17 cellular contexts compared by ENCODE assay signal in genomic region chr5:17186271-17186670, GRCh38. TPM values are rescaled to one million over a fixed set of nuclear protein-coding genes. Genes with fewer than 3 reads are reported as not detected.
A peak's percentile ranks its signal among the peaks of the same experiment; 100 is the strongest.
DNase-seq lines count a peak whose midpoint lies in the region; ATAC-seq and TF ChIP-seq lines count a peak whose summit lies in the region.
"Had no signal": no experiment of that assay in that cellular context is flagged by ENCODE, and none has a peak within 500 bp of the region (broad histone marks: within the 10 kb centered on the region; RNA-seq: fewer than 3 reads in every experiment).

No MANE protein-coding gene starts in this region.

- H3K9me3 ChIP-seq in GM23248 (ENCODE audit: low read depth) (no peaks in the 10 kb centered on the region), WERI-Rb-1 (ENCODE audit: severe bottlenecking) (no peaks in the 10 kb centered on the region), subcutaneous abdominal adipose tissue (ENCODE audit: control insufficient read depth in 5 of 5, low read length in 5 of 5) (no peaks in the 10 kb centered on the region)
- H3K9me3 ChIP-seq: adrenal gland, BE2C, neutrophil had no signal

- no peak overlapping the region for H2AFZ ChIP-seq in GM23248

- H3K9me2 ChIP-seq in GM23248 (ENCODE audit: insufficient read depth) = no peaks in the 10 kb centered on the region

- no peaks in the 10 kb centered on the region for H4K20me1 ChIP-seq in GM23248 (ENCODE audit: insufficient read depth)

- peaks cover 15% of the 10 kb centered on the region for H3K79me2 ChIP-seq in GM23248 (ENCODE audit: insufficient read depth)

- no peak for TF ChIP-seq CTCF in WERI-Rb-1 (IDR thresholded peaks at IDR 0.05; ENCODE audit: low read depth, low read length)

- H3K9ac ChIP-seq in GM23248 (peak overlapping the region; percentile 67), subcutaneous abdominal adipose tissue (ENCODE audit: low read length in 5 of 5) (no peak overlapping the region)

- DNase-seq in GM23248 (peak; percentile 30), WERI-Rb-1 (peak; percentile 71), kidney tubule cell (ENCODE audit: low spot score) (peak; percentile 26), NCI-H1694 treated with DMSO at 0.1 percent for 48 hours (lab: John Stamatoyannopoulos, UW) (no peak)
- DNase-seq: activated B cell treated with CpG ODN at 0.5 μM for 24 hours; BE2C; GF-D8; hypothalamus; kidney glomerular epithelial cell; NCI-H1436 treated with DMSO at 0.1 percent for 48 hours; NCI-H345; stimulated activated CD4-positive, alpha-beta T cell treated with anti-CD3 and anti-CD28 coated beads, Interleukin-4, amount 100 ng/mL, for 24 hours had no signal

- H3K4me3 ChIP-seq in GM23248 (no peak overlapping the region), WERI-Rb-1 (ENCODE audit: low read depth, low read length) (no peak overlapping the region), subcutaneous abdominal adipose tissue (ENCODE audit: low read depth in 1 of 5, low read length in 5 of 5) (no peak overlapping the region)
- H3K4me3 ChIP-seq: adrenal gland had no signal

- in situ Hi-C loops in GM23248 (cut with MboI) = loop anchor here (5.0 kb wide), 2 partner anchors 259 to 399 kb away; no protein-coding TSS in a partner anchor

- WGBS in GM23248 (ENCODE audit: low coverage in 1 of 2, low lambda C conversion rate in 2 of 2, missing lambda C conversion rate in 2 of 2), 2 experiments = 97 to 98% methylated on average over 4 of the region's 4 CpGs

- H3K36me3 ChIP-seq in GM23248 (ENCODE audit: low read depth) (no peaks in the 10 kb centered on the region), WERI-Rb-1 (no peaks in the 10 kb centered on the region), subcutaneous abdominal adipose tissue (ENCODE audit: control insufficient read depth in 5 of 5, insufficient read depth in 5 of 5, low read length in 5 of 5) (no peaks in the 10 kb centered on the region)
- H3K36me3 ChIP-seq: adrenal gland, BE2C, neutrophil had no signal

- H3F3A ChIP-seq in GM23248 (ENCODE audit: insufficient read depth) = peaks cover 81% of the 10 kb centered on the region

- H3K27ac ChIP-seq in GM23248 = peak overlapping the region; percentile 93
- H3K27ac ChIP-seq in WERI-Rb-1 = peak overlapping the region; percentile 53
- peak overlapping the region; percentile 58 for H3K27ac ChIP-seq in subcutaneous abdominal adipose tissue (ENCODE audit: low read depth, low read length)
- H3K27ac ChIP-seq: neutrophil had no signal

- H3K27me3 ChIP-seq in GM23248 (replicated peaks; ENCODE audit: insufficient read depth) (no peaks in the 10 kb centered on the region), WERI-Rb-1 (ENCODE audit: insufficient read depth, low read depth, severe bottlenecking) (no peaks in the 10 kb centered on the region), subcutaneous abdominal adipose tissue (ENCODE audit: control insufficient read depth in 5 of 5, insufficient read depth in 4 of 5, low read length in 5 of 5) (no peaks in the 10 kb centered on the region)
- H3K27me3 ChIP-seq: adrenal gland, BE2C, neutrophil had no signal

- H3K4me2 ChIP-seq in GM23248 (ENCODE audit: unreplicated experiment) = no peak overlapping the region

- peaks cover 77% of the 10 kb centered on the region for H3K4me1 ChIP-seq in GM23248 (ENCODE audit: insufficient read depth)
- H3K4me1 ChIP-seq in subcutaneous abdominal adipose tissue (ENCODE audit: control insufficient read depth in 5 of 5, insufficient read depth in 5 of 5, low read length in 5 of 5) = peaks cover 2 to 45% (median 33%) of the 10 kb centered on the region in 5 donors
- H3K4me1 ChIP-seq: BE2C had no signal

- ATAC-seq in HG03571 (IDR thresholded peaks at IDR 0.05; ENCODE audit: unreplicated experiment) (no peak), GM18909 (IDR thresholded peaks at IDR 0.05; ENCODE audit: poor library complexity, unreplicated experiment) (no peak)

RNA-seq across cellular contexts. Expression of gene BASP1, which starts 31.2 kb away (rescaled TPM):
- total RNA-seq in GM23248 (2014; rRNA removed; shearing (Covaris generic)) = 121 and 124 TPM in 2 replicates
- polyA plus RNA-seq in GM23248 (2016; fragmentation: Nextera tagmentation; extraction: Ambion mirVana) = 58.4 and 60.4 TPM in 2 replicates
